ENCODE assay signal across 20 cellular contexts in the genomic region with DNA sequence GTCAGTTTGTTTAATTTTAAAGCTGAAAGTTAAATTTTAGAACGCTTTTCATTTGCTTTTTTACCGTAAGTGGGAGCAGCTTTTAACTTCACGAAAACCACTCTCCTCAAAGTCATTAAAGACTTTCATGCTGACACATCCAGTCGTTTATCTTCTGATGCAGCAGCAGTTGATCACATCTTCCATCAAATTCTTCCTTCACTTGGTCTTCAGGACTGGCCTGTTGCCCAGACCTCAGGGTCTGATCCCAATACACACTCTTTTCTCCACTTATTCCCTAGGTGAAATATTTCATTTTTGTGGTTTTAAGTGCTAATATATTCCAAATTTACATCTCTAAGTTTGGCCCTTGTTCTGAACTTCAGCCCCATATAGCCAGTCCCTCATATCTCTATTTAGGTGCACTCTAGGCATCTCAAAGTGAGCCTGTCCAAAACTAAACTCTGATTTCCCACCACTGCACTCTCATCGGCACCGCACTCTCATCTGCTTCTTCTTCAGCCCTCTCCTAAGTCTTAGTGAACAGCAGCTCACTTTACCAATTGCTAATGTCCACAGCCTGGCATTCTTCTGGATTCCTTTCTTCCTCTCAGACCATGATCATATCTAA. TPM values are rescaled to one million over a fixed set of nuclear protein-coding genes. Genes with fewer than 3 reads are reported as not detected.
A peak's percentile ranks its signal among the peaks of the same experiment; 100 is the strongest.
DNase-seq lines count a peak whose midpoint lies in the region; ATAC-seq and TF ChIP-seq lines count a peak whose summit lies in the region.
"Had no signal": no experiment of that assay in that cellular context is flagged by ENCODE, and none has a peak within 500 bp of the region (broad histone marks: within the 10 kb centered on the region; RNA-seq: fewer than 3 reads in every experiment).

No MANE protein-coding gene starts in this region.

- no peak overlapping the region for H3K4me2 ChIP-seq in neuronal stem cell (ENCODE audit: insufficient read depth, low read length, poor library complexity, severe bottlenecking)
- H3K4me2 ChIP-seq in osteoblast (ENCODE audit: insufficient read depth, low read length) = no peak overlapping the region
- H3K4me2 ChIP-seq: BLaER1 had no signal

- H3K36me3 Mint-ChIP-seq in Calu3 (ENCODE audit: insufficient read depth, unreplicated experiment) (peaks cover 8% of the 10 kb centered on the region), chondrocyte (ENCODE audit: low read depth) (no peaks in the 10 kb centered on the region)
- H3K36me3 Mint-ChIP-seq in activated naive CD4-positive, alpha-beta T cell treated with anti-CD3 and anti-CD28 coated beads for 36 hours (ENCODE audit: low read depth) = no peaks in the 10 kb centered on the region

- peaks cover 68% of the 10 kb centered on the region for H3K4me1 ChIP-seq in Panc1 (ENCODE audit: control insufficient read depth, insufficient read depth, low read length)
- peaks cover 10 to 11% of the 10 kb centered on the region in 2 donors for H3K4me1 ChIP-seq in neuronal stem cell (ENCODE audit: control insufficient read depth in 2 of 2, insufficient read depth in 1 of 2, low read depth in 1 of 2, low read length in 2 of 2)
- H3K4me1 ChIP-seq in osteoblast (ENCODE audit: insufficient read depth, low read length) = peaks cover 13% of the 10 kb centered on the region

- H2AK5ac ChIP-seq in neuronal stem cell (ENCODE audit: low read depth, low read length) = no peak overlapping the region

- H3K79me2 ChIP-seq in osteoblast (ENCODE audit: insufficient read depth, low read length) = peaks cover 61% of the 10 kb centered on the region

- H3K4ac ChIP-seq in neuronal stem cell (ENCODE audit: low read length) = no peak overlapping the region

- peak; percentile 51 for ATAC-seq in Panc1

- peak overlapping the region; percentile 10 for H3K27ac Mint-ChIP-seq in Calu3 (ENCODE audit: unreplicated experiment)
- H3K27ac Mint-ChIP-seq in chondrocyte (ENCODE audit: unreplicated experiment) = peak overlapping the region; percentile 25
- H3K27ac Mint-ChIP-seq in activated naive CD4-positive, alpha-beta T cell treated with anti-CD3 and anti-CD28 coated beads for 36 hours = no peak overlapping the region

- POLR2A ChIA-PET in Panc1 (lab: Charles Lee) = interaction anchor here (1.4 kb wide), 1 partner anchor 13 kb away, joined by 3 read pairs; no protein-coding TSS in a partner anchor

- no CpG with 5 or more reads among the region's 6 CpGs for WGBS in neuronal stem cell (ENCODE audit: extremely low coverage in 2 of 2, insufficient read length in 2 of 2, insufficient replicate concordance in 1 of 2), 2 donors

- no peak overlapping the region for H4K8ac ChIP-seq in neuronal stem cell (ENCODE audit: low read depth, low read length)

- H3K4me3 Mint-ChIP-seq in Calu3 (ENCODE audit: low read depth, unreplicated experiment) (no peak overlapping the region), chondrocyte (ENCODE audit: unreplicated experiment) (no peak overlapping the region)
- H3K4me3 Mint-ChIP-seq in activated naive CD4-positive, alpha-beta T cell treated with anti-CD3 and anti-CD28 coated beads for 36 hours = no peak overlapping the region
- H3K4me3 Mint-ChIP-seq: central memory CD8-positive, alpha-beta T cell had no signal

- BruUV-seq in Calu3 (replicated peaks; lab: Mats Ljungman, UMichigan) (no TSS peak), Panc1 (replicated peaks; lab: Mats Ljungman, UMichigan) (no TSS peak)

- H3K36me3 ChIP-seq in Panc1 (ENCODE audit: control insufficient read depth, insufficient read depth, low read length) (no peaks in the 10 kb centered on the region), neuronal stem cell (replicated peaks in 1 of 2; ENCODE audit: control insufficient read depth in 2 of 2, insufficient read depth in 2 of 2, low read length in 2 of 2) (peaks cover 0 to 6% of the 10 kb centered on the region in 2 donors), osteoblast (ENCODE audit: insufficient read depth, low read length) (no peaks in the 10 kb centered on the region), brain microvascular endothelial cell (replicated peaks) (no peaks in the 10 kb centered on the region)
- H3K36me3 ChIP-seq: BLaER1, esophagus muscularis mucosa, uterus had no signal

- H3K27ac ChIP-seq in Panc1 (ENCODE audit: low read length) (peak overlapping the region; percentile 69), neuronal stem cell (replicated peaks; ENCODE audit: low read length) (peak overlapping the region; percentile 17), osteoblast (ENCODE audit: low read depth, low read length) (no peak overlapping the region), brain microvascular endothelial cell (no peak overlapping the region)
- H3K27ac ChIP-seq: BLaER1, esophagus muscularis mucosa, uterus, VCaP had no signal

- CTCF ChIA-PET in Calu3 (lab: Charles Lee) = no interaction called here
- CTCF ChIA-PET in Panc1 (lab: Charles Lee) = no interaction called here
- CTCF ChIA-PET in activated naive CD4-positive, alpha-beta T cell treated with anti-CD3 and anti-CD28 coated beads for 36 hours (lab: Charles Lee) = no interaction called here

- H3K9ac ChIP-seq in neuronal stem cell (ENCODE audit: low read depth, low read length, poor library complexity) = no peak overlapping the region
- H3K9ac ChIP-seq: BLaER1 had no signal

- no peak overlapping the region for H3K23ac ChIP-seq in neuronal stem cell (ENCODE audit: low read depth, low read length, poor library complexity)

- H4K91ac ChIP-seq in neuronal stem cell (ENCODE audit: low read depth, low read length, poor library complexity) = no peak overlapping the region

- no peak overlapping the region for H2BK5ac ChIP-seq in neuronal stem cell (ENCODE audit: low read length)

- no peak overlapping the region for H2AFZ ChIP-seq in neuronal stem cell (ENCODE audit: low read length)
- no peak overlapping the region for H2AFZ ChIP-seq in osteoblast (ENCODE audit: low read length)

- no peak overlapping the region for H3K14ac ChIP-seq in neuronal stem cell (ENCODE audit: low read length)

- no peaks in the 10 kb centered on the region for H3K79me1 ChIP-seq in neuronal stem cell (ENCODE audit: low read depth, low read length)

- H3K4me3 ChIP-seq in Panc1 (ENCODE audit: low read depth in 2 of 2, low read length in 2 of 2) (no peak overlapping the region), neuronal stem cell (ENCODE audit: low read length in 2 of 2) (no peak overlapping the region), osteoblast (ENCODE audit: insufficient read depth, low read length) (no peak overlapping the region), brain microvascular endothelial cell (ENCODE audit: low read depth, low read length) (no peak overlapping the region)
- H3K4me3 ChIP-seq: BLaER1, esophagus muscularis mucosa, uterus had no signal

- no peak overlapping the region for H2BK15ac ChIP-seq in neuronal stem cell (ENCODE audit: low read length)

- peaks cover 18% of the 10 kb centered on the region for H4K20me1 ChIP-seq in osteoblast (ENCODE audit: insufficient read depth, low read length)

- H2BK120ac ChIP-seq in neuronal stem cell (ENCODE audit: low read depth, low read length) = no peak overlapping the region

- H3K4me1 Mint-ChIP-seq in Calu3 (ENCODE audit: low read depth, unreplicated experiment) (peaks cover 55% of the 10 kb centered on the region), chondrocyte (ENCODE audit: low read depth) (peaks cover 44% of the 10 kb centered on the region)
- H3K4me1 Mint-ChIP-seq in activated naive CD4-positive, alpha-beta T cell treated with anti-CD3 and anti-CD28 coated beads for 36 hours (ENCODE audit: low read depth) = no peaks in the 10 kb centered on the region
- H3K4me1 Mint-ChIP-seq: central memory CD8-positive, alpha-beta T cell had no signal

- no peaks in the 10 kb centered on the region for H3K9me3 Mint-ChIP-seq in Calu3 (ENCODE audit: low read depth, unreplicated experiment)
- H3K9me3 Mint-ChIP-seq in chondrocyte (ENCODE audit: low read depth) = no peaks in the 10 kb centered on the region
- no peaks in the 10 kb centered on the region for H3K9me3 Mint-ChIP-seq in activated naive CD4-positive, alpha-beta T cell treated with anti-CD3 and anti-CD28 coated beads for 36 hours
- H3K9me3 Mint-ChIP-seq: central memory CD8-positive, alpha-beta T cell; nephron had no signal

- H3K27me3 Mint-ChIP-seq in Calu3 (ENCODE audit: unreplicated experiment) (no peaks in the 10 kb centered on the region), chondrocyte (ENCODE audit: low read depth) (no peaks in the 10 kb centered on the region)
- peaks cover 31% of the 10 kb centered on the region for H3K27me3 Mint-ChIP-seq in activated naive CD4-positive, alpha-beta T cell treated with anti-CD3 and anti-CD28 coated beads for 36 hours (ENCODE audit: low read depth)
- H3K27me3 Mint-ChIP-seq: central memory CD8-positive, alpha-beta T cell had no signal

- in situ Hi-C loops in Panc1 (cut with HindIII; ENCODE audit: low pct_unique_long_range_greater_than_20kb, low sequenced_read_pairs) = no loop called here
- in situ Hi-C loops in brain microvascular endothelial cell (cut with HindIII; ENCODE audit: low pct_ligation_motif_present, low sequenced_read_pairs) = no loop called here

- DNase-seq in Calu3 (no peak), Panc1 (ENCODE audit: low read depth, low spot score) (no peak), chondrocyte (ENCODE audit: low spot score) (no peak), neuronal stem cell (ENCODE audit: low spot score) (no peak), islet precursor cell (no peak), osteoblast (ENCODE audit: insufficient read length, low spot score, missing footprints) (no peak), brain microvascular endothelial cell (no peak)
- DNase-seq in activated naive CD4-positive, alpha-beta T cell treated with anti-CD3 and anti-CD28 coated beads for 36 hours = no peak
- DNase-seq: activated CD4-positive, alpha-beta T cell treated with anti-CD3 and anti-CD28 coated beads, Interleukin-2, amount 50 U/mL, for 1 hour; activated CD8-positive, alpha-beta memory T cell treated with anti-CD3 and anti-CD28 coated beads, Interleukin-2, amount 50 U/mL, for 48 hours; activated gamma-delta T cell; NCI-H1694; Right ventricle myocardium superior; T-helper 1 cell; uterus had no signal

- intact Hi-C loops in Calu3 (cut with micrococcal nuclease; ENCODE audit: unreplicated experiment) (loop anchor here (5.0 kb wide), 1 partner anchor 300 kb away; no protein-coding TSS in a partner anchor), Panc1 (cut with micrococcal nuclease; ENCODE audit: unreplicated experiment) (no loop called here)
- intact Hi-C loops in activated naive CD4-positive, alpha-beta T cell treated with anti-CD3 and anti-CD28 coated beads for 36 hours (cut with micrococcal nuclease) = no loop called here

- TF ChIP-seq CTCF in Calu3 (IDR thresholded peaks at IDR 0.05; ENCODE audit: unreplicated experiment) (no peak), Panc1 (IDR thresholded peaks at IDR 0.05) (no peak), chondrocyte (IDR thresholded peaks at IDR 0.05) (no peak), osteoblast (IDR thresholded peaks at IDR 0.05; ENCODE audit: extremely low read depth, low read depth, low read length) (no peak), brain microvascular endothelial cell (IDR thresholded peaks at IDR 0.05; ENCODE audit: low read depth, low read length, missing control alignments) (no peak)

- no peak overlapping the region for H2BK12ac ChIP-seq in neuronal stem cell (ENCODE audit: low read length)

- H3K18ac ChIP-seq in neuronal stem cell (ENCODE audit: low read length) = no peak overlapping the region

- H3K27me3 ChIP-seq in Panc1 (ENCODE audit: control insufficient read depth, insufficient read depth, low read length) (no peaks in the 10 kb centered on the region), neuronal stem cell (ENCODE audit: control insufficient read depth in 3 of 3, insufficient read depth in 3 of 3, low read depth in 1 of 3, low read length in 3 of 3) (no peaks in the 10 kb centered on the region), osteoblast (ENCODE audit: insufficient read depth, low read length) (no peaks in the 10 kb centered on the region), brain microvascular endothelial cell (replicated peaks) (no peaks in the 10 kb centered on the region)
- H3K27me3 ChIP-seq: BLaER1, esophagus muscularis mucosa, uterus had no signal

- no peaks in the 10 kb centered on the region for H3K9me3 ChIP-seq in Panc1 (ENCODE audit: control insufficient read depth, insufficient read depth, low read depth, low read length)
- no peaks in the 10 kb centered on the region for H3K9me3 ChIP-seq in neuronal stem cell (replicated peaks in 1 of 2; ENCODE audit: control insufficient read depth in 2 of 2, insufficient read depth in 1 of 2, low read depth in 1 of 2, low read length in 2 of 2)
- no peaks in the 10 kb centered on the region for H3K9me3 ChIP-seq in osteoblast (ENCODE audit: low read depth, low read length)
- H3K9me3 ChIP-seq: BLaER1, esophagus muscularis mucosa, uterus had no signal

RNA-seq across cellular contexts. Expression of a gene that starts 20.4 kb away (rescaled TPM):
- total RNA-seq in Calu3 (2022) (226 and 237 TPM in 2 replicates), Panc1 (2021; ENCODE audit: unreplicated experiment) (143 TPM), chondrocyte (40.5 to 48.8 TPM (median 45.8 TPM) in 3 replicates), osteoblast (31.2 and 52.5 TPM in 2 replicates)
- polyA plus RNA-seq in Panc1 (2012; ENCODE audit: insufficient read length) = 104 TPM
- polyA plus RNA-seq in neuronal stem cell (2013, experiment 1 of 2) = 182 TPM
- 190 TPM for polyA plus RNA-seq in neuronal stem cell (2013, experiment 2 of 2)
- 10 to 100 TPM; 12.5 to 13.9 TPM for total RNA-seq in activated naive CD4-positive, alpha-beta T cell treated with anti-CD3 and anti-CD28 coated beads for 36 hours

Comparison
In these comparisons a context has a peak if more than half of its experiments do, and no peak if none do; other contexts are left out.
1. H3K27ac ChIP-seq: peak in Panc1 (single experiment) and neuronal stem cell (single experiment); none in osteoblast (single experiment) and brain microvascular endothelial cell (single experiment).